22 cellular contexts compared by ENCODE assay signal in the genomic region with DNA sequence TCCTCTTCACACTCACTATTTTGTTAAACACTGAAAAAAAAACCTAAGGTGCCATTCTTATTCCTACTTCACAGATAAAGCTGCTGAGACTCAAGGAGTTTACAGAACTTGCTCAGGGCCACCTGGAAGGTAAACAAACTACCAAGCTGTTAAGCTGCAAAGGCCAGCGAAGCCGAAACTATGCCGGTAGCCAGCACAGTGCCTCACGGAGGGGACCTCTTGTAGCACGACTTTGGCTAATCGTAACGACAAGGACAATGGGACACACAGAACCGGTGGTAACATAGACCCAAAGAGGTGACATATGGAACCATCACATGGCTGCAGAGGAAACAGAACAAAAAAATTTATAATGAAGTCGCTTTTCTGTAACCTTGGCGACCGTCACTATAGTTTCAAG.
"Had no signal": no experiment of that assay in that cellular context is flagged by ENCODE, and none has a peak within 500 bp of the region (broad histone marks: within the 10 kb centered on the region; RNA-seq: fewer than 3 reads in every experiment).

No MANE protein-coding gene starts in this region.

- H3K4me3 Mint-ChIP-seq: effector memory CD8-positive, alpha-beta T cell; natural killer cell; stimulated activated naive CD8-positive, alpha-beta T cell treated with anti-CD3 and anti-CD28 coated beads, Interleukin-15, amount 100 ng/mL, for 72 hours had no signal

- H3K4me1 Mint-ChIP-seq: natural killer cell; stimulated activated naive CD8-positive, alpha-beta T cell treated with anti-CD3 and anti-CD28 coated beads, Interleukin-15, amount 100 ng/mL, for 72 hours had no signal

- H3K27ac ChIP-seq: gastrocnemius medialis, lower lobe of right lung, parathyroid adenoma, suprapubic skin, transverse colon, upper lobe of right lung, uterus had no signal

- H3K9me3 Mint-ChIP-seq: effector memory CD8-positive, alpha-beta T cell; natural killer cell; stimulated activated naive CD8-positive, alpha-beta T cell treated with anti-CD3 and anti-CD28 coated beads, Interleukin-15, amount 100 ng/mL, for 72 hours had no signal

- ATAC-seq: effector memory CD8-positive, alpha-beta T cell; gastrocnemius medialis; left ventricle myocardium superior; lower lobe of right lung; natural killer cell; sciatic nerve; stimulated activated naive CD8-positive, alpha-beta T cell treated with anti-CD3 and anti-CD28 coated beads, Interleukin-15, amount 100 ng/mL, for 72 hours; upper lobe of right lung had no signal

- H2AFZ ChIP-seq: parathyroid adenoma had no signal

- H3K27ac Mint-ChIP-seq: effector memory CD8-positive, alpha-beta T cell; natural killer cell; progenitor cell of endocrine pancreas; stimulated activated naive CD8-positive, alpha-beta T cell treated with anti-CD3 and anti-CD28 coated beads, Interleukin-15, amount 100 ng/mL, for 72 hours had no signal

- H3K9me3 ChIP-seq: gastrocnemius medialis, lower lobe of right lung, suprapubic skin, transverse colon, upper lobe of right lung, uterus had no signal

- H3K27me3 ChIP-seq: gastrocnemius medialis, suprapubic skin, transverse colon, upper lobe of right lung, uterus had no signal

- H3K27me3 Mint-ChIP-seq: progenitor cell of endocrine pancreas had no signal

- H3K79me2 ChIP-seq: parathyroid adenoma had no signal

- H3K4me1 ChIP-seq: gastrocnemius medialis, lower lobe of right lung, parathyroid adenoma, transverse colon, upper lobe of right lung, uterus had no signal

- H3K4me3 ChIP-seq: gastrocnemius medialis, lower lobe of right lung, smooth muscle cell, suprapubic skin, transverse colon, upper lobe of right lung, uterus had no signal

- H3K36me3 Mint-ChIP-seq: natural killer cell had no signal

- FAIRE-seq: keratinocyte had no signal

- H3K36me3 ChIP-seq: gastrocnemius medialis, lower lobe of right lung, suprapubic skin, transverse colon, uterus had no signal

- DNase-seq: cortex of kidney; effector memory CD8-positive, alpha-beta T cell; foreskin fibroblast; gastrocnemius medialis; left ventricle myocardium superior; lower lobe of right lung; natural killer cell; stimulated activated CD4-positive, alpha-beta T cell treated with anti-CD3 and anti-CD28 coated beads, Interleukin-12 subunit alpha, Interleukin-12 subunit beta, amount 100 ng/mL, for 4 hours; stimulated activated CD4-positive, alpha-beta T cell treated with anti-CD3 and anti-CD28 coated beads, Interleukin-1b, Interleukin-23, amount 100 ng/mL, for 48 hours; stimulated activated CD4-positive, alpha-beta T cell treated with anti-CD3 and anti-CD28 coated beads, Interleukin-4, amount 100 ng/mL, for 1 hour; stimulated activated CD8-positive, alpha-beta memory T cell treated with anti-CD3 and anti-CD28 coated beads, Interleukin-4, amount 100 ng/mL, for 48 hours; stimulated activated naive CD4-positive, alpha-beta T cell; stimulated activated naive CD8-positive, alpha-beta T cell treated with anti-CD3 and anti-CD28 coated beads, Interleukin-15, amount 100 ng/mL, for 72 hours; transverse colon; upper lobe of right lung; uterus had no signal

- H3K9ac ChIP-seq: parathyroid adenoma had no signal

- H3K4me2 ChIP-seq: smooth muscle cell had no signal
